10 cellular contexts compared by ENCODE assay signal in genomic region chr20:49568491-49569151, GRCh38. TPM values are rescaled to one million over a fixed set of nuclear protein-coding genes. Genes with fewer than 3 reads are reported as not detected.
A peak's percentile ranks its signal among the peaks of the same experiment; 100 is the strongest.
DNase-seq lines count a peak whose midpoint lies in the region; ATAC-seq and TF ChIP-seq lines count a peak whose summit lies in the region.
"Had no signal": no experiment of that assay in that cellular context is flagged by ENCODE, and none has a peak within 500 bp of the region (broad histone marks: within the 10 kb centered on the region; RNA-seq: fewer than 3 reads in every experiment).

No MANE protein-coding gene starts in this region.

- CTCF ChIA-PET in activated CD8-positive, alpha-beta memory T cell treated with anti-CD3 and anti-CD28 coated beads, Interleukin-2, amount 10 ng/mL, durations not matched to agents 7 days and 5 days (lab: Charles Lee): interaction anchor here (1.1 to 4.9 kb wide), 6 partner anchors 9 to 39 kb away, joined by 3 to 31 read pairs (median 4); no protein-coding TSS in a partner anchor

- ATAC-seq in activated CD8-positive, alpha-beta memory T cell treated with anti-CD3 and anti-CD28 coated beads, Interleukin-2, amount 10 ng/mL, durations not matched to agents 7 days and 5 days: no peak
- peak; percentile 17 to 28 for ATAC-seq in lower lobe of right lung
- ATAC-seq in thoracic aorta (ENCODE audit: insufficient number of reproducible peaks, low FRiP score, low read depth): no peak
- ATAC-seq in GM19351 (IDR thresholded peaks at IDR 0.05; ENCODE audit: unreplicated experiment): no peak
- ATAC-seq in GM18505 (IDR thresholded peaks at IDR 0.05; ENCODE audit: unreplicated experiment): no peak

- DNase-seq in activated CD8-positive, alpha-beta memory T cell treated with anti-CD3 and anti-CD28 coated beads, Interleukin-2, amount 10 ng/mL, durations not matched to agents 7 days and 5 days: no peak
- DNase-seq in activated CD8-positive, alpha-beta memory T cell treated with anti-CD3 and anti-CD28 coated beads, Interleukin-2, amount 50 U/mL, for 4 hours: no peak
- no peak for DNase-seq in lower lobe of right lung
- no peak for DNase-seq in thoracic aorta (ENCODE audit: low spot score)
- DNase-seq in HuH-7 (ENCODE audit: low spot score): no peak
- DNase-seq: NCI-H1436 treated with DMSO at 0.1 percent for 48 hours had no signal

- no peak for TF ChIP-seq POLR2A in GM18505 (IDR thresholded peaks at IDR 0.05; ENCODE audit: borderline replicate concordance, extremely low read depth, insufficient read depth, insufficient read length)

- H3K36me3 ChIP-seq in esophagus (ENCODE audit: control insufficient read depth in 2 of 2, insufficient read depth in 2 of 2, low read length in 1 of 2) (no peaks in the 10 kb centered on the region), lower lobe of right lung (no peaks in the 10 kb centered on the region), thoracic aorta (peaks cover under 1% of the 10 kb centered on the region)

- no peaks in the 10 kb centered on the region for H3K9me3 ChIP-seq in esophagus (ENCODE audit: control insufficient read depth in 2 of 2, insufficient read depth in 1 of 2, low read depth in 1 of 2, low read length in 1 of 2)
- no peaks in the 10 kb centered on the region for H3K9me3 ChIP-seq in lower lobe of right lung
- no peaks in the 10 kb centered on the region for H3K9me3 ChIP-seq in thoracic aorta

- 37 to 46% methylated on average over 14 of the region's 14 CpGs for WGBS in esophagus, 2 donors

- H3K9me3 Mint-ChIP-seq in activated CD8-positive, alpha-beta memory T cell treated with anti-CD3 and anti-CD28 coated beads, Interleukin-2, amount 10 ng/mL, durations not matched to agents 7 days and 5 days (ENCODE audit: low read depth): no peaks in the 10 kb centered on the region

- H3K27me3 Mint-ChIP-seq in activated CD8-positive, alpha-beta memory T cell treated with anti-CD3 and anti-CD28 coated beads, Interleukin-2, amount 10 ng/mL, durations not matched to agents 7 days and 5 days: peaks cover 41% of the 10 kb centered on the region

- peaks cover 31% of the 10 kb centered on the region for H3K4me1 Mint-ChIP-seq in activated CD8-positive, alpha-beta memory T cell treated with anti-CD3 and anti-CD28 coated beads, Interleukin-2, amount 10 ng/mL, durations not matched to agents 7 days and 5 days

- H3K27me3 ChIP-seq in esophagus (ENCODE audit: control insufficient read depth in 1 of 2, insufficient read depth in 2 of 2, low read length in 2 of 2) (peaks cover 0 to 8% of the 10 kb centered on the region in 2 donors), lower lobe of right lung (ENCODE audit: low read depth) (peaks cover 14% of the 10 kb centered on the region), thoracic aorta (replicated peaks; ENCODE audit: insufficient read depth) (no peaks in the 10 kb centered on the region)

- no peak for TF ChIP-seq CTCF in lower lobe of right lung (IDR thresholded peaks at IDR 0.05)
- TF ChIP-seq CTCF in thoracic aorta (IDR thresholded peaks at IDR 0.05): no peak

- no peak overlapping the region for H3K4me3 ChIP-seq in esophagus (ENCODE audit: low read depth in 1 of 2, low read length in 2 of 2)
- peak overlapping the region; percentile 8 for H3K4me3 ChIP-seq in lower lobe of right lung
- peak overlapping the region; percentile 85 for H3K4me3 ChIP-seq in thoracic aorta

- H3K27ac ChIP-seq in esophagus (ENCODE audit: low read depth in 2 of 2, low read length in 1 of 2) (peak overlapping the region; percentile 5 to 61), lower lobe of right lung (no peak overlapping the region), thoracic aorta (peak overlapping the region; percentile 91 to 94)
- H3K27ac ChIP-seq: epithelial cell of prostate had no signal

- H3K4me1 ChIP-seq in esophagus (ENCODE audit: control insufficient read depth in 2 of 2, insufficient read depth in 2 of 2, low read length in 1 of 2): peaks cover 0 to 3% of the 10 kb centered on the region in 2 donors
- H3K4me1 ChIP-seq in lower lobe of right lung: peaks cover 4% of the 10 kb centered on the region
- H3K4me1 ChIP-seq in thoracic aorta (ENCODE audit: control insufficient read depth in 1 of 2, low read depth in 2 of 2): peaks cover 22 to 75% of the 10 kb centered on the region in 2 donors

- H3K36me3 Mint-ChIP-seq in activated CD8-positive, alpha-beta memory T cell treated with anti-CD3 and anti-CD28 coated beads, Interleukin-2, amount 10 ng/mL, durations not matched to agents 7 days and 5 days: peaks cover 4% of the 10 kb centered on the region

- intact Hi-C loops in lower lobe of right lung (cut with DNase I): no loop called here

- H3K27ac Mint-ChIP-seq in activated CD8-positive, alpha-beta memory T cell treated with anti-CD3 and anti-CD28 coated beads, Interleukin-2, amount 10 ng/mL, durations not matched to agents 7 days and 5 days: no peak overlapping the region

- H3K4me3 Mint-ChIP-seq in activated CD8-positive, alpha-beta memory T cell treated with anti-CD3 and anti-CD28 coated beads, Interleukin-2, amount 10 ng/mL, durations not matched to agents 7 days and 5 days: peak overlapping the region; percentile 44

RNA-seq across cellular contexts. Expression of gene PTGIS, which starts 0.7 kb away (rescaled TPM):
- total RNA-seq in activated CD8-positive, alpha-beta memory T cell treated with anti-CD3 and anti-CD28 coated beads, Interleukin-2, amount 10 ng/mL, durations not matched to agents 7 days and 5 days: 10 to 100 TPM in 1 of 2 experiments, 1 to 10 TPM in 1; 3.8 to 15.1 TPM
- polyA plus RNA-seq in esophagus: 1 to 10 TPM; 3.5 to 6.1 TPM
- 41.2 TPM for total RNA-seq in lower lobe of right lung
- total RNA-seq in thoracic aorta: 100 to 1,000 TPM; 397 to 465 TPM

Comparison
In these comparisons a context has a peak if more than half of its experiments do, and no peak if none do; other contexts are left out.
1. ATAC-seq: peak in lower lobe of right lung (2 of 2); none in activated CD8-positive, alpha-beta memory T cell treated with anti-CD3 and anti-CD28 coated beads, Interleukin-2, amount 10 ng/mL, durations not matched to agents 7 days and 5 days (single experiment), thoracic aorta (single experiment), GM19351 (single experiment) and GM18505 (single experiment).
2. H3K4me3 ChIP-seq: peak in lower lobe of right lung (single experiment) and thoracic aorta (single experiment); none in esophagus (0 of 2).